Comparison of ENCODE assay signal across 16 cellular contexts in the genomic region with DNA sequence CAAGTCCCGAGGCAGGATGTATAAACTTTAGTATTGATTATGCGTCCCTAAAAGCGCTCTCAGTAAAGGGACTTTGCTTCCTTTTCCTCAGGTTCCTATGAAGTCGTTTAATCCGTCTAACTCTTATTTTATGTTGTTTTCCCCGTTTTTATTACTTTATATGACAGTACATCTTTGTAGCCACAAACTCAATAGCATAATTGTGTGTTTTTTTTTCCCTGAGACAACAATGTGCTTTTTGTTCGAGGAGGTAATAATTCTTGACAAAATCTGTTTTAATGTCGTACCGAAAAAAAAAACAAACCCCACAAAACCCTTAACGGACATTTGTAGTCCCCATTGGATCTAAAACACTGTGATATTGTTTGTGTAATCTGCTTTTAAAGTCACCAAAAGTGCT. TPM values are rescaled to one million over a fixed set of nuclear protein-coding genes. Genes with fewer than 3 reads are reported as not detected.
DNase-seq lines count a peak whose midpoint lies in the region; ATAC-seq and TF ChIP-seq lines count a peak whose summit lies in the region.
"Had no signal": no experiment of that assay in that cellular context is flagged by ENCODE, and none has a peak within 500 bp of the region (broad histone marks: within the 10 kb centered on the region; RNA-seq: fewer than 3 reads in every experiment).

No MANE protein-coding gene starts in this region.

- no peak for TF ChIP-seq CTCF in neural crest cell (conservative IDR thresholded peaks at IDR 0.05)

- no peaks in the 10 kb centered on the region for H3K27me3 Mint-ChIP-seq in neural crest cell (ENCODE audit: low read depth)
- H3K27me3 Mint-ChIP-seq: CD4-positive, alpha-beta memory T cell had no signal

- H3K9me2 ChIP-seq in GM23248 (ENCODE audit: insufficient read depth), result no peaks in the 10 kb centered on the region

- H3K9me3 ChIP-seq in GM23248 (ENCODE audit: low read depth), result no peaks in the 10 kb centered on the region

- H4K20me1 ChIP-seq in GM23248 (ENCODE audit: insufficient read depth), result no peaks in the 10 kb centered on the region
- H4K20me1 ChIP-seq: BLaER1 had no signal

- H3K36me3 ChIP-seq in GM23248 (ENCODE audit: low read depth) (no peaks in the 10 kb centered on the region), H7 (replicated peaks; ENCODE audit: control insufficient read depth, insufficient read depth, low read length) (no peaks in the 10 kb centered on the region; the same call in 1 of the 2 replicates)
- H3K36me3 ChIP-seq: BLaER1 had no signal

- no peak for ATAC-seq in HG02870 (IDR thresholded peaks at IDR 0.05; ENCODE audit: unreplicated experiment)

- H3K4me1 Mint-ChIP-seq in neural crest cell, result peaks cover 18% of the 10 kb centered on the region
- H3K4me1 Mint-ChIP-seq: CD14-positive monocyte, H9 had no signal

- H3K4me3 ChIP-seq in GM23248, result no peak overlapping the region
- no peak overlapping the region for H3K4me3 ChIP-seq in H7 (ENCODE audit: insufficient read depth, low read depth, low read length)
- H3K4me3 ChIP-seq: BLaER1 had no signal

- H3K27ac Mint-ChIP-seq in neural crest cell (ENCODE audit: unreplicated experiment), result peak overlapping the region; percentile 44
- H3K27ac Mint-ChIP-seq: CD4-positive, alpha-beta memory T cell; H9 had no signal

- no peak overlapping the region for H3K4me3 Mint-ChIP-seq in neural crest cell
- H3K4me3 Mint-ChIP-seq: CD14-positive monocyte; CD4-positive, alpha-beta memory T cell; H9 had no signal

- H3K36me3 Mint-ChIP-seq in neural crest cell (ENCODE audit: low read depth), result peaks cover 8% of the 10 kb centered on the region

- no peak overlapping the region for H3K4me2 ChIP-seq in GM23248 (ENCODE audit: unreplicated experiment)
- H3K4me2 ChIP-seq: BLaER1 had no signal

- no peak overlapping the region for H2AFZ ChIP-seq in GM23248

- in situ Hi-C loops in KBM-7 (cut with MboI; ENCODE audit: low pct_unique_long_range_greater_than_20kb, low sequenced_read_pairs) (no loop called here), GM23248 (cut with MboI) (no loop called here)

- WGBS in GM23248 (ENCODE audit: low coverage in 1 of 2, low lambda C conversion rate in 2 of 2, missing lambda C conversion rate in 2 of 2), 2 experiments, result 76 to 81% methylated on average over 10 of the region's 10 CpGs

- peak; percentile 26 for DNase-seq in KBM-7
- peak; percentile 49 for DNase-seq in globus pallidus (ENCODE audit: low spot score)
- no peak for DNase-seq in neural crest cell (ENCODE audit: low read depth, low spot score)
- peak; percentile 44 for DNase-seq in superior temporal gyrus (ENCODE audit: extremely low spot score)
- DNase-seq in GM23248, result no peak
- DNase-seq in H7, result no peak
- DNase-seq: Calu3; CD4-positive, alpha-beta memory T cell; DMS79 treated with DMSO at 0.1 percent for 48 hours; GF-D8; GOT3; H9 had no signal

- no peaks in the 10 kb centered on the region for H3K27me3 ChIP-seq in GM23248 (replicated peaks; ENCODE audit: insufficient read depth)
- H3K27me3 ChIP-seq in H7 (ENCODE audit: control insufficient read depth, insufficient read depth, low read length), result no peaks in the 10 kb centered on the region
- H3K27me3 ChIP-seq: BLaER1 had no signal

- no peaks in the 10 kb centered on the region for H3K79me2 ChIP-seq in GM23248 (ENCODE audit: insufficient read depth)

- no peak overlapping the region for H3K27ac ChIP-seq in GM23248
- H3K27ac ChIP-seq: BLaER1, HL-60 had no signal

- no peaks in the 10 kb centered on the region for H3F3A ChIP-seq in GM23248 (ENCODE audit: insufficient read depth)

- no peak overlapping the region for H3K9ac ChIP-seq in GM23248
- H3K9ac ChIP-seq: BLaER1 had no signal

- no peaks in the 10 kb centered on the region for H3K9me3 Mint-ChIP-seq in neural crest cell

- no peaks in the 10 kb centered on the region for H3K4me1 ChIP-seq in GM23248 (ENCODE audit: insufficient read depth)

RNA-seq across cellular contexts. Expression of gene PPP2R3B, which starts 17.9 kb away (rescaled TPM):
- 88.4 and 96.5 TPM in 2 replicates for total RNA-seq in neural crest cell
- 16.6 and 20.5 TPM in 2 replicates for total RNA-seq in GM23248 (2014; rRNA removed; shearing (Covaris generic))
- polyA plus RNA-seq in GM23248 (2016; fragmentation: Nextera tagmentation; extraction: Ambion mirVana), result 4.7 and 7.4 TPM in 2 replicates
- 63.1 and 113 TPM in 2 replicates for total RNA-seq in H7 (2014; rRNA removed; shearing (Covaris generic))

Comparison
In these comparisons a context has a peak if more than half of its experiments do, and no peak if none do; other contexts are left out.
1. DNase-seq: peak in KBM-7 (single experiment), globus pallidus (single experiment) and superior temporal gyrus (single experiment); none in neural crest cell (single experiment), GM23248 (single experiment) and H7 (single experiment).